Comparison of ENCODE assay signal across 1 cellular context in the genomic region with DNA sequence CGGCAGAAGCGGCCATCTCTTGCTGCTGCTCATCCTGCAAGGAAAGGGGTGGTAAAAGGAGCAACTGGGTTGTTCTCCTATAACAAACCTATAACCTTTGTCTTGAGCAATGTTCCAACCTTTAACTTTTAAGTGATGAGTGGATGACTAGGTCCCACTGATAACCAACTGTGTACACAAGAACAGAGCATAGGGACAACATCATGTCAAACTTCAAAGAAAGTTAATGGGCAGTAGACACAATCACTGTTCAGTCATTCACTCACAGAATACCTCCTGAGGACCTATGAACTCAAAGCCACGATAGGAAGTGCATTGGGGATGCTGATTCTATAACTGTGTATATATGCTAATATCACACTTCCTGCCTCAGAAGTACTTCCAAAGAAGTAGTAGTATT.
TF ChIP-seq lines count a peak whose summit lies in the region.

No MANE protein-coding gene starts in this region.

TF ChIP-seq in HepG2, 621 proteins besides CTCF, POLR2A, EP300 and RAD21 (continued from another document and continues in another):
- TF ChIP-seq, protein P1, sequence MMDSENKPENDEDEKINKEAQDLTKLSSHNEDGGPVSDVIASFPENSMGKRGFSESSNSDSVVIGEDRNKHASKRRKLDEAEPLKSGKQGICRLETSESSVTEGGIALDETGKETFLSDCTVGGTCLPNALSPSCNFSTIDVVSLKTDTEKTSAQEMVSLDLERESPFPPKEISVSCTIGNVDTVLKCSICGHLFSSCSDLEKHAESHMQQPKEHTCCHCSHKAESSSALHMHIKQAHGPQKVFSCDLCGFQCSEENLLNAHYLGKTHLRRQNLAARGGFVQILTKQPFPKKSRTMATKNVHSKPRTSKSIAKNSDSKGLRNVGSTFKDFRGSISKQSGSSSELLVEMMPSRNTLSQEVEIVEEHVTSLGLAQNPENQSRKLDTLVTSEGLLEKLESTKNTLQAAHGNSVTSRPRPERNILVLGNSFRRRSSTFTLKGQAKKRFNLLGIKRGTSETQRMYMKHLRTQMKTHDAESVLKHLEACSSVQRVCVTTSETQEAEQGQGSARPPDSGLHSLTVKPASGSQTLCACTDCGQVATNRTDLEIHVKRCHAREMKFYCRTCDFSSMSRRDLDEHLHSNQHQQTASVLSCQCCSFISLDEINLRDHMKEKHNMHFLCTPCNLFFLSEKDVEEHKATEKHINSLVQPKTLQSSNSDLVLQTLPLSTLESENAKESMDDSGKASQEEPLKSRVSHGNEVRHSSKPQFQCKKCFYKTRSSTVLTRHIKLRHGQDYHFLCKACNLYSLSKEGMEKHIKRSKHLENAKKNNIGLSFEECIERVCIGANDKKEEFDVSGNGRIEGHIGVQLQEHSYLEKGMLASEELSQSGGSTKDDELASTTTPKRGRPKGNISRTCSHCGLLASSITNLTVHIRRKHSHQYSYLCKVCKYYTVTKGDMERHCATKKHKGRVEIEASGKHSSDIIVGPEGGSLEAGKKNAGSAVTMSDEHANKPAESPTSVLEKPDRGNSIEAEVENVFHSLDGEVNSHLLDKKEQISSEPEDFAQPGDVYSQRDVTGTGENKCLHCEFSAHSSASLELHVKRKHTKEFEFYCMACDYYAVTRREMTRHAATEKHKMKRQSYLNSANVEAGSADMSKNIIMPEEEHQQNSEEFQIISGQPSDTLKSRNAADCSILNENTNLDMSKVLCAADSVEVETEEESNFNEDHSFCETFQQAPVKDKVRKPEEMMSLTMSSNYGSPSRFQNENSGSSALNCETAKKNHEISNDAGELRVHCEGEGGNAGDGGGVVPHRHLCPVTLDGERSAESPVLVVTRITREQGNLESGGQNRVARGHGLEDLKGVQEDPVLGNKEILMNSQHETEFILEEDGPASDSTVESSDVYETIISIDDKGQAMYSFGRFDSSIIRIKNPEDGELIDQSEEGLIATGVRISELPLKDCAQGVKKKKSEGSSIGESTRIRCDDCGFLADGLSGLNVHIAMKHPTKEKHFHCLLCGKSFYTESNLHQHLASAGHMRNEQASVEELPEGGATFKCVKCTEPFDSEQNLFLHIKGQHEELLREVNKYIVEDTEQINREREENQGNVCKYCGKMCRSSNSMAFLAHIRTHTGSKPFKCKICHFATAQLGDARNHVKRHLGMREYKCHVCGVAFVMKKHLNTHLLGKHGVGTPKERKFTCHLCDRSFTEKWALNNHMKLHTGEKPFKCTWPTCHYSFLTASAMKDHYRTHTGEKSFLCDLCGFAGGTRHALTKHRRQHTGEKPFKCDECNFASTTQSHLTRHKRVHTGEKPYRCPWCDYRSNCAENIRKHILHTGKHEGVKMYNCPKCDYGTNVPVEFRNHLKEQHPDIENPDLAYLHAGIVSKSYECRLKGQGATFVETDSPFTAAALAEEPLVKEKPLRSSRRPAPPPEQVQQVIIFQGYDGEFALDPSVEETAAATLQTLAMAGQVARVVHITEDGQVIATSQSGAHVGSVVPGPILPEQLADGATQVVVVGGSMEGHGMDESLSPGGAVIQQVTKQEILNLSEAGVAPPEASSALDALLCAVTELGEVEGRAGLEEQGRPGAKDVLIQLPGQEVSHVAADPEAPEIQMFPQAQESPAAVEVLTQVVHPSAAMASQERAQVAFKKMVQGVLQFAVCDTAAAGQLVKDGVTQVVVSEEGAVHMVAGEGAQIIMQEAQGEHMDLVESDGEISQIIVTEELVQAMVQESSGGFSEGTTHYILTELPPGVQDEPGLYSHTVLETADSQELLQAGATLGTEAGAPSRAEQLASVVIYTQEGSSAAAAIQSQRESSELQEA (CRISPR knock-in tag; IDR thresholded peaks at IDR 0.05; ENCODE audit: not compliant biosample characterization) = no peak
- peak; percentile 59; the same call in 1 of the 2 replicates for TF ChIP-seq ARNTL (CRISPR knock-in tag; IDR thresholded peaks at IDR 0.05)
- TF ChIP-seq, protein P2, sequence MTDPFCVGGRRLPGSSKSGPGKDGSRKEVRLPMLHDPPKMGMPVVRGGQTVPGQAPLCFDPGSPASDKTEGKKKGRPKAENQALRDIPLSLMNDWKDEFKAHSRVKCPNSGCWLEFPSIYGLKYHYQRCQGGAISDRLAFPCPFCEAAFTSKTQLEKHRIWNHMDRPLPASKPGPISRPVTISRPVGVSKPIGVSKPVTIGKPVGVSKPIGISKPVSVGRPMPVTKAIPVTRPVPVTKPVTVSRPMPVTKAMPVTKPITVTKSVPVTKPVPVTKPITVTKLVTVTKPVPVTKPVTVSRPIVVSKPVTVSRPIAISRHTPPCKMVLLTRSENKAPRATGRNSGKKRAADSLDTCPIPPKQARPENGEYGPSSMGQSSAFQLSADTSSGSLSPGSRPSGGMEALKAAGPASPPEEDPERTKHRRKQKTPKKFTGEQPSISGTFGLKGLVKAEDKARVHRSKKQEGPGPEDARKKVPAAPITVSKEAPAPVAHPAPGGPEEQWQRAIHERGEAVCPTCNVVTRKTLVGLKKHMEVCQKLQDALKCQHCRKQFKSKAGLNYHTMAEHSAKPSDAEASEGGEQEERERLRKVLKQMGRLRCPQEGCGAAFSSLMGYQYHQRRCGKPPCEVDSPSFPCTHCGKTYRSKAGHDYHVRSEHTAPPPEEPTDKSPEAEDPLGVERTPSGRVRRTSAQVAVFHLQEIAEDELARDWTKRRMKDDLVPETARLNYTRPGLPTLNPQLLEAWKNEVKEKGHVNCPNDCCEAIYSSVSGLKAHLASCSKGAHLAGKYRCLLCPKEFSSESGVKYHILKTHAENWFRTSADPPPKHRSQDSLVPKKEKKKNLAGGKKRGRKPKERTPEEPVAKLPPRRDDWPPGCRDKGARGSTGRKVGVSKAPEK (CRISPR knock-in tag; IDR thresholded peaks at IDR 0.05; ENCODE audit: borderline replicate concordance) = no peak
- TF ChIP-seq, protein P3, sequence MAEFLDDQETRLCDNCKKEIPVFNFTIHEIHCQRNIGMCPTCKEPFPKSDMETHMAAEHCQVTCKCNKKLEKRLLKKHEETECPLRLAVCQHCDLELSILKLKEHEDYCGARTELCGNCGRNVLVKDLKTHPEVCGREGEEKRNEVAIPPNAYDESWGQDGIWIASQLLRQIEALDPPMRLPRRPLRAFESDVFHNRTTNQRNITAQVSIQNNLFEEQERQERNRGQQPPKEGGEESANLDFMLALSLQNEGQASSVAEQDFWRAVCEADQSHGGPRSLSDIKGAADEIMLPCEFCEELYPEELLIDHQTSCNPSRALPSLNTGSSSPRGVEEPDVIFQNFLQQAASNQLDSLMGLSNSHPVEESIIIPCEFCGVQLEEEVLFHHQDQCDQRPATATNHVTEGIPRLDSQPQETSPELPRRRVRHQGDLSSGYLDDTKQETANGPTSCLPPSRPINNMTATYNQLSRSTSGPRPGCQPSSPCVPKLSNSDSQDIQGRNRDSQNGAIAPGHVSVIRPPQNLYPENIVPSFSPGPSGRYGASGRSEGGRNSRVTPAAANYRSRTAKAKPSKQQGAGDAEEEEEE (CRISPR knock-in tag; IDR thresholded peaks at IDR 0.05; ENCODE audit: borderline replicate concordance) = no peak
- no peak for TF ChIP-seq DNMT1 (CRISPR knock-in tag; IDR thresholded peaks at IDR 0.05)
- TF ChIP-seq MBD4 (IDR thresholded peaks at IDR 0.05; ENCODE audit: borderline replicate concordance, low read length) = 0 out of 2 replicates have a peak, but pooled peaks have one; percentile 78
- TF ChIP-seq, protein P4, sequence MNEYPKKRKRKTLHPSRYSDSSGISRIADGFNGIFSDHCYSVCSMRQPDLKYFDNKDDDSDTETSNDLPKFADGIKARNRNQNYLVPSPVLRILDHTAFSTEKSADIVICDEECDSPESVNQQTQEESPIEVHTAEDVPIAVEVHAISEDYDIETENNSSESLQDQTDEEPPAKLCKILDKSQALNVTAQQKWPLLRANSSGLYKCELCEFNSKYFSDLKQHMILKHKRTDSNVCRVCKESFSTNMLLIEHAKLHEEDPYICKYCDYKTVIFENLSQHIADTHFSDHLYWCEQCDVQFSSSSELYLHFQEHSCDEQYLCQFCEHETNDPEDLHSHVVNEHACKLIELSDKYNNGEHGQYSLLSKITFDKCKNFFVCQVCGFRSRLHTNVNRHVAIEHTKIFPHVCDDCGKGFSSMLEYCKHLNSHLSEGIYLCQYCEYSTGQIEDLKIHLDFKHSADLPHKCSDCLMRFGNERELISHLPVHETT (CRISPR knock-in tag; conservative IDR thresholded peaks at IDR 0.05) = no peak
- TF ChIP-seq, protein P5, sequence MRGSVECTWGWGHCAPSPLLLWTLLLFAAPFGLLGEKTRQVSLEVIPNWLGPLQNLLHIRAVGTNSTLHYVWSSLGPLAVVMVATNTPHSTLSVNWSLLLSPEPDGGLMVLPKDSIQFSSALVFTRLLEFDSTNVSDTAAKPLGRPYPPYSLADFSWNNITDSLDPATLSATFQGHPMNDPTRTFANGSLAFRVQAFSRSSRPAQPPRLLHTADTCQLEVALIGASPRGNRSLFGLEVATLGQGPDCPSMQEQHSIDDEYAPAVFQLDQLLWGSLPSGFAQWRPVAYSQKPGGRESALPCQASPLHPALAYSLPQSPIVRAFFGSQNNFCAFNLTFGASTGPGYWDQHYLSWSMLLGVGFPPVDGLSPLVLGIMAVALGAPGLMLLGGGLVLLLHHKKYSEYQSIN (CRISPR knock-in tag; IDR thresholded peaks at IDR 0.05; ENCODE audit: borderline replicate concordance) = no peak
- TF ChIP-seq CBX2 (IDR thresholded peaks at IDR 0.05; ENCODE audit: low read depth, low read length) = no peak
- TF ChIP-seq CBX2 (CRISPR knock-in tag; IDR thresholded peaks at IDR 0.05; ENCODE audit: low read depth) = no peak
- TF ChIP-seq ZNF75D (CRISPR knock-in tag; IDR thresholded peaks at IDR 0.05; ENCODE audit: borderline replicate concordance) = no peak
- no peak for TF ChIP-seq AGO1 (IDR thresholded peaks at IDR 0.05; ENCODE audit: low read depth, low read length, poor library complexity, severe bottlenecking)
- no peak for TF ChIP-seq ZNF749 (CRISPR knock-in tag; IDR thresholded peaks at IDR 0.05; ENCODE audit: borderline replicate concordance)
- TF ChIP-seq, protein P6, sequence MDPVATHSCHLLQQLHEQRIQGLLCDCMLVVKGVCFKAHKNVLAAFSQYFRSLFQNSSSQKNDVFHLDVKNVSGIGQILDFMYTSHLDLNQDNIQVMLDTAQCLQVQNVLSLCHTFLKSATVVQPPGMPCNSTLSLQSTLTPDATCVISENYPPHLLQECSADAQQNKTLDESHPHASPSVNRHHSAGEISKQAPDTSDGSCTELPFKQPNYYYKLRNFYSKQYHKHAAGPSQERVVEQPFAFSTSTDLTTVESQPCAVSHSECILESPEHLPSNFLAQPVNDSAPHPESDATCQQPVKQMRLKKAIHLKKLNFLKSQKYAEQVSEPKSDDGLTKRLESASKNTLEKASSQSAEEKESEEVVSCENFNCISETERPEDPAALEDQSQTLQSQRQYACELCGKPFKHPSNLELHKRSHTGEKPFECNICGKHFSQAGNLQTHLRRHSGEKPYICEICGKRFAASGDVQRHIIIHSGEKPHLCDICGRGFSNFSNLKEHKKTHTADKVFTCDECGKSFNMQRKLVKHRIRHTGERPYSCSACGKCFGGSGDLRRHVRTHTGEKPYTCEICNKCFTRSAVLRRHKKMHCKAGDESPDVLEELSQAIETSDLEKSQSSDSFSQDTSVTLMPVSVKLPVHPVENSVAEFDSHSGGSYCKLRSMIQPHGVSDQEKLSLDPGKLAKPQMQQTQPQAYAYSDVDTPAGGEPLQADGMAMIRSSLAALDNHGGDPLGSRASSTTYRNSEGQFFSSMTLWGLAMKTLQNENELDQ (CRISPR knock-in tag; IDR thresholded peaks at IDR 0.05; ENCODE audit: borderline replicate concordance) = no peak
- TF ChIP-seq ZNF101 (CRISPR knock-in tag; IDR thresholded peaks at IDR 0.05; ENCODE audit: borderline replicate concordance, low read depth) = no peak
- no peak for TF ChIP-seq ZNF136 (CRISPR knock-in tag; IDR thresholded peaks at IDR 0.05; ENCODE audit: low read depth)
- TF ChIP-seq ZNF232 (CRISPR knock-in tag; IDR thresholded peaks at IDR 0.05; ENCODE audit: borderline replicate concordance) = no peak
- TF ChIP-seq ZMYM2 (CRISPR knock-in tag; IDR thresholded peaks at IDR 0.05) = no peak
- TF ChIP-seq, protein P7, sequence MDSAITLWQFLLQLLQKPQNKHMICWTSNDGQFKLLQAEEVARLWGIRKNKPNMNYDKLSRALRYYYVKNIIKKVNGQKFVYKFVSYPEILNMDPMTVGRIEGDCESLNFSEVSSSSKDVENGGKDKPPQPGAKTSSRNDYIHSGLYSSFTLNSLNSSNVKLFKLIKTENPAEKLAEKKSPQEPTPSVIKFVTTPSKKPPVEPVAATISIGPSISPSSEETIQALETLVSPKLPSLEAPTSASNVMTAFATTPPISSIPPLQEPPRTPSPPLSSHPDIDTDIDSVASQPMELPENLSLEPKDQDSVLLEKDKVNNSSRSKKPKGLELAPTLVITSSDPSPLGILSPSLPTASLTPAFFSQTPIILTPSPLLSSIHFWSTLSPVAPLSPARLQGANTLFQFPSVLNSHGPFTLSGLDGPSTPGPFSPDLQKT (CRISPR knock-in tag; IDR thresholded peaks at IDR 0.05; ENCODE audit: borderline replicate concordance) = no peak
